1 cellular context compared by ENCODE assay signal in genomic region chr15:89086390-89086789, GRCh38.
TF ChIP-seq lines count a peak whose summit lies in the region.

No MANE protein-coding gene starts in this region.

TF ChIP-seq in K562, 482 proteins besides CTCF, POLR2A, EP300 and RAD21:
- TF ChIP-seq ZNF121 (CRISPR knock-in tag; conservative IDR thresholded peaks at IDR 0.05), result peak; percentile 57
